In the genomic region with DNA sequence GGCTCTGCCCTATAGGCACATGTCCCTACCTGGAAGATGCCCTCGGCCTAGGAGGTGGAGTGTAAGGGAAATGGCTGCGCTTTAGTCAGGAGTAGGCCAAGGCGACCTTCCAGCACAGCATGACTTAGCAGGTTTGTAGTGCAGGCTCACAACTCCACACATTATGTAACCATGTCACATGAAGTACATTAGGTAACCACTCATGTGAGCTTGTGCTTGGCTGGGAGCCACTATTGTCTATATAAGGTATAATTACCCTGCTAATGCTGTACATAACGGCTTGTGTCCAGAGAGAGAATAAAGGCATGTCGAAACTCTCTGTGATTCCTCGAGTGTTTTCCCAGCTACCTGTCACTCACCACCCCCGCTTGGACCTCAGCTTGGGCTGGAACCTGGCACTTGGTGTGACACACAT, we compare ENCODE assay signal across 1 cellular context.
TF ChIP-seq lines count a peak whose summit lies in the region.

No MANE protein-coding gene starts in this region.

TF ChIP-seq in GM23338, 12 proteins besides CTCF, POLR2A, EP300 and RAD21 (continued from another document):
- TF ChIP-seq, protein P1, sequence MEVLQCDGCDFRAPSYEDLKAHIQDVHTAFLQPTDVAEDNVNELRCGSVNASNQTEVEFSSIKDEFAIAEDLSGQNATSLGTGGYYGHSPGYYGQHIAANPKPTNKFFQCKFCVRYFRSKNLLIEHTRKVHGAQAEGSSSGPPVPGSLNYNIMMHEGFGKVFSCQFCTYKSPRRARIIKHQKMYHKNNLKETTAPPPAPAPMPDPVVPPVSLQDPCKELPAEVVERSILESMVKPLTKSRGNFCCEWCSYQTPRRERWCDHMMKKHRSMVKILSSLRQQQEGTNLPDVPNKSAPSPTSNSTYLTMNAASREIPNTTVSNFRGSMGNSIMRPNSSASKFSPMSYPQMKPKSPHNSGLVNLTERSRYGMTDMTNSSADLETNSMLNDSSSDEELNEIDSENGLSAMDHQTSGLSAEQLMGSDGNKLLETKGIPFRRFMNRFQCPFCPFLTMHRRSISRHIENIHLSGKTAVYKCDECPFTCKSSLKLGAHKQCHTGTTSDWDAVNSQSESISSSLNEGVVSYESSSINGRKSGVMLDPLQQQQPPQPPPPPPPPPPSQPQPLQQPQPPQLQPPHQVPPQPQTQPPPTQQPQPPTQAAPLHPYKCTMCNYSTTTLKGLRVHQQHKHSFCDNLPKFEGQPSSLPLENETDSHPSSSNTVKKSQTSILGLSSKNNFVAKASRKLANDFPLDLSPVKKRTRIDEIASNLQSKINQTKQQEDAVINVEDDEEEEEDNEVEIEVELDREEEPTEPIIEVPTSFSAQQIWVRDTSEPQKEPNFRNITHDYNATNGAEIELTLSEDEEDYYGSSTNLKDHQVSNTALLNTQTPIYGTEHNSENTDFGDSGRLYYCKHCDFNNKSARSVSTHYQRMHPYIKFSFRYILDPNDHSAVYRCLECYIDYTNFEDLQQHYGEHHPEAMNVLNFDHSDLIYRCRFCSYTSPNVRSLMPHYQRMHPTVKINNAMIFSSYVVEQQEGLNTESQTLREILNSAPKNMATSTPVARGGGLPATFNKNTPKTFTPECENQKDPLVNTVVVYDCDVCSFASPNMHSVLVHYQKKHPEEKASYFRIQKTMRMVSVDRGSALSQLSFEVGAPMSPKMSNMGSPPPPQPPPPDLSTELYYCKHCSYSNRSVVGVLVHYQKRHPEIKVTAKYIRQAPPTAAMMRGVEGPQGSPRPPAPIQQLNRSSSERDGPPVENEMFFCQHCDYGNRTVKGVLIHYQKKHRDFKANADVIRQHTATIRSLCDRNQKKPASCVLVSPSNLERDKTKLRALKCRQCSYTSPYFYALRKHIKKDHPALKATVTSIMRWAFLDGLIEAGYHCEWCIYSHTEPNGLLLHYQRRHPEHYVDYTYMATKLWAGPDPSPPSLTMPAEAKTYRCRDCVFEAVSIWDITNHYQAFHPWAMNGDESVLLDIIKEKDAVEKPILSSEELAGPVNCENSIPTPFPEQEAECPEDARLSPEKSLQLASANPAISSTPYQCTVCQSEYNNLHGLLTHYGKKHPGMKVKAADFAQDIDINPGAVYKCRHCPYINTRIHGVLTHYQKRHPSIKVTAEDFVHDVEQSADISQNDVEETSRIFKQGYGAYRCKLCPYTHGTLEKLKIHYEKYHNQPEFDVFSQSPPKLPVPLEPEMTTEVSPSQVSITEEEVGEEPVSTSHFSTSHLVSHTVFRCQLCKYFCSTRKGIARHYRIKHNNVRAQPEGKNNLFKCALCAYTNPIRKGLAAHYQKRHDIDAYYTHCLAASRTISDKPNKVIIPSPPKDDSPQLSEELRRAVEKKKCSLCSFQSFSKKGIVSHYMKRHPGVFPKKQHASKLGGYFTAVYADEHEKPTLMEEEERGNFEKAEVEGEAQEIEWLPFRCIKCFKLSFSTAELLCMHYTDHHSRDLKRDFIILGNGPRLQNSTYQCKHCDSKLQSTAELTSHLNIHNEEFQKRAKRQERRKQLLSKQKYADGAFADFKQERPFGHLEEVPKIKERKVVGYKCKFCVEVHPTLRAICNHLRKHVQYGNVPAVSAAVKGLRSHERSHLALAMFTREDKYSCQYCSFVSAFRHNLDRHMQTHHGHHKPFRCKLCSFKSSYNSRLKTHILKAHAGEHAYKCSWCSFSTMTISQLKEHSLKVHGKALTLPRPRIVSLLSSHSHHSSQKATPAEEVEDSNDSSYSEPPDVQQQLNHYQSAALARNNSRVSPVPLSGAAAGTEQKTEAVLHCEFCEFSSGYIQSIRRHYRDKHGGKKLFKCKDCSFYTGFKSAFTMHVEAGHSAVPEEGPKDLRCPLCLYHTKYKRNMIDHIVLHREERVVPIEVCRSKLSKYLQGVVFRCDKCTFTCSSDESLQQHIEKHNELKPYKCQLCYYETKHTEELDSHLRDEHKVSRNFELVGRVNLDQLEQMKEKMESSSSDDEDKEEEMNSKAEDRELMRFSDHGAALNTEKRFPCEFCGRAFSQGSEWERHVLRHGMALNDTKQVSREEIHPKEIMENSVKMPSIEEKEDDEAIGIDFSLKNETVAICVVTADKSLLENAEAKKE (CRISPR knock-in tag; IDR thresholded peaks at IDR 0.05): no peak
TF ChIP-seq in GM23338: peak in this region for 0.
